ENCODE assay signal across 1 cellular context in the genomic region with DNA sequence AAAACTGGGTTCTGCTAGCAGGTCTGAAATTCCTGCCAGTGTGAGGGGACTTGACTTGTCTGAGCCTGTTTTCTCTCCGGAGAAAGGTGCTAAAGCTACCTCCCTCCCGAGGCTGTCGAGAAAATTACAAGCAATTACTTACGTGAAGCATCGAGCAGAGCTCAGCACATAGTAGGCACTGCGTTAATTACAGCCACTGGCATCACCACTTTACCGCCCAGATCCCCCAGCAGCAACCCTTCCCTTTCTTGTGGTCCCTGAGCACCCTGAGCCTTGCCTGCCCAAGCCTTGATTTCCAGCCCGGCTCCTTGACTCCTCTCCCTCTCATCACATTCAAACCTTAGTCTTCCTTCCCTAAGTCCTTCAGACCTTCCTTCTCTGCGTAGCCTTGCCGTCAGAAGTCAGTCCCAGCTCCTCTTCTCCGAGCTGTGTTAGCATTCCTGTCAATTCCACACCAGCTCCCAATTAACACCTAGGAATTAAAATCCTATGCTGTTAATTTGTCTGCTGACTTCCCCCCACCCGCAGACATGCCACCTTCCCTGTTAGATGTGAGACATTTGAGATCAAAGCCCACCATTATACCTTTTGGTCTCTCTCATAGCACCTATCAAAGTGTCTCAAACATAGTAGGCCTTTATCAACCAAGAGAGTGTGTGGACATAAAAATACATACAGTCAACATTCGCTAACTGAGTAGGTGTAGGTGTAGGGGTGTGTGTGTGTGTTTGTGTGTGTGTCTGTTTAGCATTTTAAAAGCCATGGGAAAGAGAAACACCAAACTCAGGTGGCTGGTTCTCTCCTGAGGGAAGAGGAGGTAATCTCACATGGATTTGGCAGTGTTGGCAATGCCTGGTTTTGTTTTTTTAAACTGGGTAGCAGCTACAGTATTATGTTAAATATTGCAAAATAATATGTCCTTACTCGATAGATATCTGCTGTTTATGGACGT.
TF ChIP-seq lines count a peak whose summit lies in the region.

No MANE protein-coding gene starts in this region.

TF ChIP-seq in GM23338, 12 proteins besides CTCF, POLR2A, EP300 and RAD21:
- no peak for TF ChIP-seq NANOG (IDR thresholded peaks at IDR 0.05; ENCODE audit: borderline replicate concordance)
- no peak for TF ChIP-seq ZNF114 (CRISPR knock-in tag; IDR thresholded peaks at IDR 0.05)
- no peak for TF ChIP-seq EZH2phosphoT487 (IDR thresholded peaks at IDR 0.05; ENCODE audit: unreplicated experiment)
- TF ChIP-seq, protein P1, sequence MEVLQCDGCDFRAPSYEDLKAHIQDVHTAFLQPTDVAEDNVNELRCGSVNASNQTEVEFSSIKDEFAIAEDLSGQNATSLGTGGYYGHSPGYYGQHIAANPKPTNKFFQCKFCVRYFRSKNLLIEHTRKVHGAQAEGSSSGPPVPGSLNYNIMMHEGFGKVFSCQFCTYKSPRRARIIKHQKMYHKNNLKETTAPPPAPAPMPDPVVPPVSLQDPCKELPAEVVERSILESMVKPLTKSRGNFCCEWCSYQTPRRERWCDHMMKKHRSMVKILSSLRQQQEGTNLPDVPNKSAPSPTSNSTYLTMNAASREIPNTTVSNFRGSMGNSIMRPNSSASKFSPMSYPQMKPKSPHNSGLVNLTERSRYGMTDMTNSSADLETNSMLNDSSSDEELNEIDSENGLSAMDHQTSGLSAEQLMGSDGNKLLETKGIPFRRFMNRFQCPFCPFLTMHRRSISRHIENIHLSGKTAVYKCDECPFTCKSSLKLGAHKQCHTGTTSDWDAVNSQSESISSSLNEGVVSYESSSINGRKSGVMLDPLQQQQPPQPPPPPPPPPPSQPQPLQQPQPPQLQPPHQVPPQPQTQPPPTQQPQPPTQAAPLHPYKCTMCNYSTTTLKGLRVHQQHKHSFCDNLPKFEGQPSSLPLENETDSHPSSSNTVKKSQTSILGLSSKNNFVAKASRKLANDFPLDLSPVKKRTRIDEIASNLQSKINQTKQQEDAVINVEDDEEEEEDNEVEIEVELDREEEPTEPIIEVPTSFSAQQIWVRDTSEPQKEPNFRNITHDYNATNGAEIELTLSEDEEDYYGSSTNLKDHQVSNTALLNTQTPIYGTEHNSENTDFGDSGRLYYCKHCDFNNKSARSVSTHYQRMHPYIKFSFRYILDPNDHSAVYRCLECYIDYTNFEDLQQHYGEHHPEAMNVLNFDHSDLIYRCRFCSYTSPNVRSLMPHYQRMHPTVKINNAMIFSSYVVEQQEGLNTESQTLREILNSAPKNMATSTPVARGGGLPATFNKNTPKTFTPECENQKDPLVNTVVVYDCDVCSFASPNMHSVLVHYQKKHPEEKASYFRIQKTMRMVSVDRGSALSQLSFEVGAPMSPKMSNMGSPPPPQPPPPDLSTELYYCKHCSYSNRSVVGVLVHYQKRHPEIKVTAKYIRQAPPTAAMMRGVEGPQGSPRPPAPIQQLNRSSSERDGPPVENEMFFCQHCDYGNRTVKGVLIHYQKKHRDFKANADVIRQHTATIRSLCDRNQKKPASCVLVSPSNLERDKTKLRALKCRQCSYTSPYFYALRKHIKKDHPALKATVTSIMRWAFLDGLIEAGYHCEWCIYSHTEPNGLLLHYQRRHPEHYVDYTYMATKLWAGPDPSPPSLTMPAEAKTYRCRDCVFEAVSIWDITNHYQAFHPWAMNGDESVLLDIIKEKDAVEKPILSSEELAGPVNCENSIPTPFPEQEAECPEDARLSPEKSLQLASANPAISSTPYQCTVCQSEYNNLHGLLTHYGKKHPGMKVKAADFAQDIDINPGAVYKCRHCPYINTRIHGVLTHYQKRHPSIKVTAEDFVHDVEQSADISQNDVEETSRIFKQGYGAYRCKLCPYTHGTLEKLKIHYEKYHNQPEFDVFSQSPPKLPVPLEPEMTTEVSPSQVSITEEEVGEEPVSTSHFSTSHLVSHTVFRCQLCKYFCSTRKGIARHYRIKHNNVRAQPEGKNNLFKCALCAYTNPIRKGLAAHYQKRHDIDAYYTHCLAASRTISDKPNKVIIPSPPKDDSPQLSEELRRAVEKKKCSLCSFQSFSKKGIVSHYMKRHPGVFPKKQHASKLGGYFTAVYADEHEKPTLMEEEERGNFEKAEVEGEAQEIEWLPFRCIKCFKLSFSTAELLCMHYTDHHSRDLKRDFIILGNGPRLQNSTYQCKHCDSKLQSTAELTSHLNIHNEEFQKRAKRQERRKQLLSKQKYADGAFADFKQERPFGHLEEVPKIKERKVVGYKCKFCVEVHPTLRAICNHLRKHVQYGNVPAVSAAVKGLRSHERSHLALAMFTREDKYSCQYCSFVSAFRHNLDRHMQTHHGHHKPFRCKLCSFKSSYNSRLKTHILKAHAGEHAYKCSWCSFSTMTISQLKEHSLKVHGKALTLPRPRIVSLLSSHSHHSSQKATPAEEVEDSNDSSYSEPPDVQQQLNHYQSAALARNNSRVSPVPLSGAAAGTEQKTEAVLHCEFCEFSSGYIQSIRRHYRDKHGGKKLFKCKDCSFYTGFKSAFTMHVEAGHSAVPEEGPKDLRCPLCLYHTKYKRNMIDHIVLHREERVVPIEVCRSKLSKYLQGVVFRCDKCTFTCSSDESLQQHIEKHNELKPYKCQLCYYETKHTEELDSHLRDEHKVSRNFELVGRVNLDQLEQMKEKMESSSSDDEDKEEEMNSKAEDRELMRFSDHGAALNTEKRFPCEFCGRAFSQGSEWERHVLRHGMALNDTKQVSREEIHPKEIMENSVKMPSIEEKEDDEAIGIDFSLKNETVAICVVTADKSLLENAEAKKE (CRISPR knock-in tag; IDR thresholded peaks at IDR 0.05): no peak
- peak; percentile 32 for TF ChIP-seq EZH2 (IDR thresholded peaks at IDR 0.05; ENCODE audit: low read depth, unreplicated experiment)
